1 cellular context compared by ENCODE assay signal in the genomic region with DNA sequence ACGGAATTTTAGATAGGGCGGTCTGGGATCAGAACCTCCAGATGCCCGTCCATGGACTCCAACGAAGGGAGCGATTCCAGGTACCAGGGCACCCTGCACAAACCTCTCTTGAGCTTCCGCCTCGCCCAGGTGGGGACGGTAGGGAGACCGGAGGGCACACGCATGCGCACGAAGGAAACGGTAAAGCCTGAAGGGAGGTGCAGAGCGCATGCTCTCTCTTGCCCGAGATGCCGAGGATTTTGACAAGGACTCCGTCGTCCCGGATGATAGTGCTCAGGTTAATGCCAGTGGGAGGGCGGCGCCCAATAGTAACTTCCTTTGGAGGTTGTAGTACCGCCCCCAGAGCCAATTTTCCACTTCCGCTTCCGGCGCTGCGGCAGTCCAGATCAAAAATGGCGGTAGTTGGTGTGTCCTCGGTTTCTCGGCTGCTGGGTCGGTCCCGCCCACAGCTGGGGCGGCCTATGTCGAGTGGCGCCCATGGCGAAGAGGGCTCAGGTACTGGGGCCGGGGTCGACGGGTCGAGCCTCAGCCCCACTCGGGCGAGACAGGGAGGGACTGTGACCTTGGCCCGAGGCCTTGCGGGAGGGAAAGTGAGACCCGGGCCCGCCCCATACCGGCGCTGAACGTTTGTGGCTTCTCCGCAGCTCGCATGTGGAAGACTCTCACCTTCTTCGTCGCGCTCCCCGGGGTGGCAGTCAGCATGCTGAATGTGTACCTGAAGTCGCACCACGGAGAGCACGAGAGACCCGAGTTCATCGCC.
A peak's percentile ranks its signal among the peaks of the same experiment; 100 is the strongest.
TF ChIP-seq lines count a peak whose summit lies in the region.

TSS of gene COX6A1 (plus strand) at position 379 of the 760 bp plus-strand sequence. CDS start at position 393, 14 bp downstream.

TF ChIP-seq in H1, 55 proteins besides CTCF, POLR2A, EP300 and RAD21:
- peak; percentile 68 for TF ChIP-seq PHF8 (conservative IDR thresholded peaks at IDR 0.05; ENCODE audit: low read depth, low read length)
- peak; percentile 98 for TF ChIP-seq NRF1 (IDR thresholded peaks at IDR 0.05; ENCODE audit: low read depth, low read length)
- peak; percentile 90 for TF ChIP-seq TAF1 (IDR thresholded peaks at IDR 0.05; ENCODE audit: low read depth, low read length)
- TF ChIP-seq CHD7 (IDR thresholded peaks at IDR 0.05; ENCODE audit: insufficient replicate concordance, low read length), result no peak
- TF ChIP-seq POU5F1 (IDR thresholded peaks at IDR 0.05; ENCODE audit: low read depth, low read length), result no peak
- peak; percentile 38 for TF ChIP-seq KDM4A (IDR thresholded peaks at IDR 0.05; ENCODE audit: low read depth, low read length, severe bottlenecking)
- TF ChIP-seq SIN3A (conservative IDR thresholded peaks at IDR 0.05 in 1 of 2, IDR thresholded peaks at IDR 0.05 in 1 of 2; ENCODE audit: low read depth in 1 of 2, low read length in 2 of 2), result peak; percentile 6 to 89; a peak in 2 of 4 replicates
- TF ChIP-seq YY1 (IDR thresholded peaks at IDR 0.05; ENCODE audit: low read depth, low read length), result peak; percentile 90
- TF ChIP-seq KDM5A (IDR thresholded peaks at IDR 0.05; ENCODE audit: low read length), result peak; percentile 83
- TF ChIP-seq TAF7 (optimal IDR thresholded peaks at IDR 0.05; ENCODE audit: borderline replicate concordance, low read depth, low read length), result no peak
- TF ChIP-seq MAX (IDR thresholded peaks at IDR 0.05), result peak; percentile 81
- TF ChIP-seq HDAC2 (IDR thresholded peaks at IDR 0.05; ENCODE audit: borderline replicate concordance in 1 of 2, low read depth in 2 of 2, low read length in 2 of 2), result peak in 1 of 2 experiments; percentile 91; a peak in 1 of 4 replicates
- peak; percentile 50 for TF ChIP-seq ASH2L (IDR thresholded peaks at IDR 0.05; ENCODE audit: low read length)
- TF ChIP-seq POLR2AphosphoS5 (IDR thresholded peaks at IDR 0.05; ENCODE audit: low read depth, low read length), result peak; percentile 52; the same call in 1 of the 2 replicates
- TF ChIP-seq, protein P1, sequence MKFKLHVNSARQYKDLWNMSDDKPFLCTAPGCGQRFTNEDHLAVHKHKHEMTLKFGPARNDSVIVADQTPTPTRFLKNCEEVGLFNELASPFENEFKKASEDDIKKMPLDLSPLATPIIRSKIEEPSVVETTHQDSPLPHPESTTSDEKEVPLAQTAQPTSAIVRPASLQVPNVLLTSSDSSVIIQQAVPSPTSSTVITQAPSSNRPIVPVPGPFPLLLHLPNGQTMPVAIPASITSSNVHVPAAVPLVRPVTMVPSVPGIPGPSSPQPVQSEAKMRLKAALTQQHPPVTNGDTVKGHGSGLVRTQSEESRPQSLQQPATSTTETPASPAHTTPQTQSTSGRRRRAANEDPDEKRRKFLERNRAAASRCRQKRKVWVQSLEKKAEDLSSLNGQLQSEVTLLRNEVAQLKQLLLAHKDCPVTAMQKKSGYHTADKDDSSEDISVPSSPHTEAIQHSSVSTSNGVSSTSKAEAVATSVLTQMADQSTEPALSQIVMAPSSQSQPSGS (IDR thresholded peaks at IDR 0.05; ENCODE audit: low read length), result 0 out of 2 replicates have a peak, but pooled peaks have one; percentile 29
- TF ChIP-seq CBX8 (IDR thresholded peaks at IDR 0.05; ENCODE audit: borderline replicate concordance, low read depth, low read length), result no peak
- peak; percentile 71 for TF ChIP-seq TBP (IDR thresholded peaks at IDR 0.05; ENCODE audit: low read depth, low read length)
- 0 out of 2 replicates have a peak, but pooled peaks have one; percentile 32 for TF ChIP-seq SP4 (IDR thresholded peaks at IDR 0.05; ENCODE audit: low read length)
- peak; percentile 84 for TF ChIP-seq GABPA (IDR thresholded peaks at IDR 0.05; ENCODE audit: borderline replicate concordance, insufficient read depth, low read length)
